1 cellular context compared by ENCODE assay signal in the genomic region with DNA sequence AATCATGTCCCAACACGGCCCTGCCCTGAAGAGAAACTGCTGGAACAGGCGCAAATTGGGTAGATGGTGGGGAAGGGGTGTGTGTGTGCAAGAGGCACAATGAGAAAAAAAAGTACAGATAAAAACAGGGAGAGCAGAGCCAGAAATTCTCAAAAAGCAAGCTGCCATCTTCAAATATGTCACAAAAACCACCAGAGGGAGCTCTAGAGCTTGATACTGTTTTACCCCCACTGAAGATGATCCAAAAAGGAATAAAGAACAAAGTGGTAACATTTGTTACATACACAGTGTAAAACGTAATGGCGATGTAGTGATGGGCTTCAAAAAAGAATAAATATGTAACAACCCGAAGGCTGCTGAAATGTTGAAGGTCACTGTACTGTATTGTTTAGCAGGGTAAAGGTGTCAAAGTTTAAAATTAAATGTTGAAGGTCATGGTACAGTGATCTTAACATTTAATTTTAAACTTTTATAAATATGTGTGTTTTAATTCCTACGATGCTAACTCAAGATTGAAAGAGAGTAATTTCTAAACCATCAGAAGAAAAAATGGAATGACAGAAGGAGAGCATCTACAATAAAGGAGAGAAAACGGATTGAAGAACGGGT.
TF ChIP-seq lines count a peak whose summit lies in the region.

No MANE protein-coding gene starts in this region.

TF ChIP-seq in A549, 52 proteins besides CTCF, POLR2A, EP300 and RAD21 (continued from another document):
- TF ChIP-seq, protein P1, sequence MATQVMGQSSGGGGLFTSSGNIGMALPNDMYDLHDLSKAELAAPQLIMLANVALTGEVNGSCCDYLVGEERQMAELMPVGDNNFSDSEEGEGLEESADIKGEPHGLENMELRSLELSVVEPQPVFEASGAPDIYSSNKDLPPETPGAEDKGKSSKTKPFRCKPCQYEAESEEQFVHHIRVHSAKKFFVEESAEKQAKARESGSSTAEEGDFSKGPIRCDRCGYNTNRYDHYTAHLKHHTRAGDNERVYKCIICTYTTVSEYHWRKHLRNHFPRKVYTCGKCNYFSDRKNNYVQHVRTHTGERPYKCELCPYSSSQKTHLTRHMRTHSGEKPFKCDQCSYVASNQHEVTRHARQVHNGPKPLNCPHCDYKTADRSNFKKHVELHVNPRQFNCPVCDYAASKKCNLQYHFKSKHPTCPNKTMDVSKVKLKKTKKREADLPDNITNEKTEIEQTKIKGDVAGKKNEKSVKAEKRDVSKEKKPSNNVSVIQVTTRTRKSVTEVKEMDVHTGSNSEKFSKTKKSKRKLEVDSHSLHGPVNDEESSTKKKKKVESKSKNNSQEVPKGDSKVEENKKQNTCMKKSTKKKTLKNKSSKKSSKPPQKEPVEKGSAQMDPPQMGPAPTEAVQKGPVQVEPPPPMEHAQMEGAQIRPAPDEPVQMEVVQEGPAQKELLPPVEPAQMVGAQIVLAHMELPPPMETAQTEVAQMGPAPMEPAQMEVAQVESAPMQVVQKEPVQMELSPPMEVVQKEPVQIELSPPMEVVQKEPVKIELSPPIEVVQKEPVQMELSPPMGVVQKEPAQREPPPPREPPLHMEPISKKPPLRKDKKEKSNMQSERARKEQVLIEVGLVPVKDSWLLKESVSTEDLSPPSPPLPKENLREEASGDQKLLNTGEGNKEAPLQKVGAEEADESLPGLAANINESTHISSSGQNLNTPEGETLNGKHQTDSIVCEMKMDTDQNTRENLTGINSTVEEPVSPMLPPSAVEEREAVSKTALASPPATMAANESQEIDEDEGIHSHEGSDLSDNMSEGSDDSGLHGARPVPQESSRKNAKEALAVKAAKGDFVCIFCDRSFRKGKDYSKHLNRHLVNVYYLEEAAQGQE (IDR thresholded peaks at IDR 0.05) = no peak
- TF ChIP-seq GATA3 (IDR thresholded peaks at IDR 0.05; ENCODE audit: borderline replicate concordance) (no peak), FOSB (CRISPR knock-in tag; IDR thresholded peaks at IDR 0.05) (no peak), SREBF2 (IDR thresholded peaks at IDR 0.05) (no peak), PHF8 (IDR thresholded peaks at IDR 0.05; ENCODE audit: borderline replicate concordance, low read depth) (no peak), HOXB13 (CRISPR knock-in tag; IDR thresholded peaks at IDR 0.05; ENCODE audit: low read depth) (no peak)
- TF ChIP-seq, protein P2, sequence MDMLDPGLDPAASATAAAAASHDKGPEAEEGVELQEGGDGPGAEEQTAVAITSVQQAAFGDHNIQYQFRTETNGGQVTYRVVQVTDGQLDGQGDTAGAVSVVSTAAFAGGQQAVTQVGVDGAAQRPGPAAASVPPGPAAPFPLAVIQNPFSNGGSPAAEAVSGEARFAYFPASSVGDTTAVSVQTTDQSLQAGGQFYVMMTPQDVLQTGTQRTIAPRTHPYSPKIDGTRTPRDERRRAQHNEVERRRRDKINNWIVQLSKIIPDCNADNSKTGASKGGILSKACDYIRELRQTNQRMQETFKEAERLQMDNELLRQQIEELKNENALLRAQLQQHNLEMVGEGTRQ (IDR thresholded peaks at IDR 0.05) = no peak
- TF ChIP-seq, protein P3, sequence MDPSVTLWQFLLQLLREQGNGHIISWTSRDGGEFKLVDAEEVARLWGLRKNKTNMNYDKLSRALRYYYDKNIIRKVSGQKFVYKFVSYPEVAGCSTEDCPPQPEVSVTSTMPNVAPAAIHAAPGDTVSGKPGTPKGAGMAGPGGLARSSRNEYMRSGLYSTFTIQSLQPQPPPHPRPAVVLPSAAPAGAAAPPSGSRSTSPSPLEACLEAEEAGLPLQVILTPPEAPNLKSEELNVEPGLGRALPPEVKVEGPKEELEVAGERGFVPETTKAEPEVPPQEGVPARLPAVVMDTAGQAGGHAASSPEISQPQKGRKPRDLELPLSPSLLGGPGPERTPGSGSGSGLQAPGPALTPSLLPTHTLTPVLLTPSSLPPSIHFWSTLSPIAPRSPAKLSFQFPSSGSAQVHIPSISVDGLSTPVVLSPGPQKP (IDR thresholded peaks at IDR 0.05; ENCODE audit: low read depth, low read length) = no peak
TF ChIP-seq in A549: peak in this region for 2.
